ENCODE assay signal across 22 cellular contexts in genomic region chr1:175656416-175656815, GRCh38.
A peak's percentile ranks its signal among the peaks of the same experiment; 100 is the strongest.
DNase-seq lines count a peak whose midpoint lies in the region; ATAC-seq and TF ChIP-seq lines count a peak whose summit lies in the region.
"Had no signal": no experiment of that assay in that cellular context is flagged by ENCODE, and none has a peak within 500 bp of the region (broad histone marks: within the 10 kb centered on the region; RNA-seq: fewer than 3 reads in every experiment).

No MANE protein-coding gene starts in this region.

- TF ChIP-seq CTCF in heart left ventricle (IDR thresholded peaks at IDR 0.05) (no peak), right atrium auricular region (IDR thresholded peaks at IDR 0.05) (no peak)

- intact Hi-C loops in heart left ventricle (cut with DNase I): no loop called here
- intact Hi-C loops in aorta (cut with DNase I): no loop called here

- H3K4me1 ChIP-seq in heart left ventricle: no peaks in the 10 kb centered on the region
- H3K4me1 ChIP-seq in right atrium auricular region: no peaks in the 10 kb centered on the region
- H3K4me1 ChIP-seq in aorta (ENCODE audit: control insufficient read depth in 1 of 2, insufficient read depth in 2 of 2, low read length in 2 of 2): no peaks in the 10 kb centered on the region
- H3K4me1 ChIP-seq: BE2C had no signal

- H3K9me3 ChIP-seq in heart left ventricle: no peaks in the 10 kb centered on the region
- no peaks in the 10 kb centered on the region for H3K9me3 ChIP-seq in right atrium auricular region
- H3K9me3 ChIP-seq in MG63: no peaks in the 10 kb centered on the region
- no peaks in the 10 kb centered on the region for H3K9me3 ChIP-seq in aorta (ENCODE audit: control insufficient read depth, low read length)
- H3K9me3 ChIP-seq: BE2C had no signal

- 55 to 62% (median 60%) methylated on average over 1 of the region's 1 CpG for WGBS in heart left ventricle, 4 donors
- WGBS in aorta, 2 donors: 52 to 66% methylated on average over 1 of the region's 1 CpG

- H3K4me3 ChIP-seq in heart left ventricle: no peak overlapping the region
- H3K4me3 ChIP-seq in right atrium auricular region: no peak overlapping the region
- no peak overlapping the region for H3K4me3 ChIP-seq in MG63
- no peak overlapping the region for H3K4me3 ChIP-seq in aorta (ENCODE audit: low read length in 2 of 2)

- peak in 3 of 4 donors; percentile 45 to 74 (median 67) for ATAC-seq in heart left ventricle
- peak; percentile 74 for ATAC-seq in left lobe of liver
- ATAC-seq in aorta (ENCODE audit: low FRiP score): no peak
- no peak for ATAC-seq in GM21528 (IDR thresholded peaks at IDR 0.05; ENCODE audit: low FRiP score, unreplicated experiment)
- ATAC-seq: HCT116, HepG2 had no signal

- DNase-seq in heart left ventricle (no peak), right atrium auricular region (ENCODE audit: low spot score) (no peak), MG63 (peak; percentile 17), RKO (ENCODE audit: low spot score) (peak; percentile 8), left lobe of liver (ENCODE audit: low spot score) (no peak), UCSD-AML1 (lab: John Stamatoyannopoulos, UW; ENCODE audit: unreplicated experiment) (no peak), aorta (no peak)
- DNase-seq: ACHN; BE2C; C1 segment of cervical spinal cord; CD4-positive, CD25-positive, alpha-beta regulatory T cell; CD8-positive, alpha-beta memory T cell; COR-L47; DMS153; DMS79; GDM1; GOT3; H7; HFFc6 had no signal

- H3K27me3 ChIP-seq in heart left ventricle (no peaks in the 10 kb centered on the region), right atrium auricular region (no peaks in the 10 kb centered on the region), MG63 (no peaks in the 10 kb centered on the region), aorta (ENCODE audit: control insufficient read depth in 1 of 2, insufficient read depth in 2 of 2, low read length in 1 of 2) (no peaks in the 10 kb centered on the region)
- H3K27me3 ChIP-seq: BE2C had no signal

- H3K27ac ChIP-seq in heart left ventricle (no peak overlapping the region), right atrium auricular region (no peak overlapping the region), aorta (ENCODE audit: low read depth in 1 of 2, low read length in 2 of 2) (no peak overlapping the region)

- H3K36me3 ChIP-seq in heart left ventricle (no peaks in the 10 kb centered on the region), right atrium auricular region (no peaks in the 10 kb centered on the region), MG63 (no peaks in the 10 kb centered on the region), aorta (ENCODE audit: control insufficient read depth in 1 of 2, insufficient read depth in 2 of 2, low read length in 1 of 2) (no peaks in the 10 kb centered on the region)
- H3K36me3 ChIP-seq: BE2C had no signal

- no peak for TF ChIP-seq POLR2A in heart left ventricle (IDR thresholded peaks at IDR 0.05)

Comparison
In these comparisons a context has a peak if more than half of its experiments do, and no peak if none do; other contexts are left out.
1. ATAC-seq: peak in heart left ventricle (3 of 4) and left lobe of liver (single experiment); none in aorta (single experiment) and GM21528 (single experiment).
2. DNase-seq: peak in MG63 (single experiment) and RKO (single experiment); none in heart left ventricle (0 of 5), right atrium auricular region (single experiment), left lobe of liver (single experiment), UCSD-AML1 (single experiment) and aorta (0 of 2).